Comparison of ENCODE assay signal across 18 cellular contexts in the genomic region with DNA sequence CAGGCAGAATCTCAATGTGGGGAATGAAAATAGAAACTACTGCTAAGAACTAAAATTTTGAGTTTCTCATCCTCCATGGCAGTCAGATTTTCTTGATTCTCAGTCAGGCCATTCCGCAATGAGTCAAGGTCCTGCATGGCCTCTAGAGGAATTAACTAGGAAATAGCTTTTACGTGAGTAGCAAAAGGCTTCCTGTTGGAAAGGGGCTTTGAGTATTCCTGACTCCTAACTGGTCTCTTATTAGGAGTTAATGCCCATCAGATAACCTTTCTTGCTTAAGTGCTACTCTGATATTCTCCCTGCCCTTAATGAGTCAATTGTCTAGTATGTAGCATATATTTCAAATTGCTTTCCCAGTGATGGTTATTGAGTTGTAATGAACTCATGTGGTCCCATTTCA.
"Had no signal": no experiment of that assay in that cellular context is flagged by ENCODE, and none has a peak within 500 bp of the region (broad histone marks: within the 10 kb centered on the region; RNA-seq: fewer than 3 reads in every experiment).

No MANE protein-coding gene starts in this region.

- H3K36me3 ChIP-seq: gastroesophageal sphincter, right atrium auricular region, suprapubic skin, upper lobe of left lung had no signal

- H2AFZ ChIP-seq: hepatocyte had no signal

- H3K4me2 ChIP-seq: hepatocyte had no signal

- H3K79me2 ChIP-seq: hepatocyte had no signal

- H3K9me3 ChIP-seq: body of pancreas, gastroesophageal sphincter, right atrium auricular region, suprapubic skin, upper lobe of left lung had no signal

- H3K4me1 ChIP-seq: body of pancreas, gastroesophageal sphincter, right atrium auricular region, suprapubic skin, upper lobe of left lung had no signal

- H3K27me3 ChIP-seq: body of pancreas, gastroesophageal sphincter, hepatocyte, right atrium auricular region, suprapubic skin, upper lobe of left lung had no signal

- H3K4me3 ChIP-seq: body of pancreas, gastroesophageal sphincter, hepatocyte, right atrium auricular region, suprapubic skin, upper lobe of left lung had no signal

- H3K27ac ChIP-seq: body of pancreas, epithelial cell of prostate, gastroesophageal sphincter, hepatocyte, right atrium auricular region, suprapubic skin, upper lobe of left lung had no signal

- ATAC-seq: body of pancreas, gastroesophageal sphincter, T-helper 17 cell, WTC11 had no signal

- DNase-seq: activated CD4-positive, alpha-beta memory T cell treated with anti-CD3 and anti-CD28 coated beads, Interleukin-2, amount 10 ng/mL, durations not matched to agents 7 days and 5 days; activated CD4-positive, alpha-beta T cell treated with anti-CD3 and anti-CD28 coated beads for 4 hours; activated T-cell treated with anti-CD3 and anti-CD28 coated beads, Interleukin-2, amount 50 U/mL, for 24 hours; amniotic stem cell; body of pancreas; cortex of kidney; effector memory CD4-positive, alpha-beta T cell; nephron progenitor cell; occipital lobe; small intestine; T-helper 17 cell; upper lobe of left lung had no signal
